ENCODE assay signal across 35 cellular contexts in the genomic region with DNA sequence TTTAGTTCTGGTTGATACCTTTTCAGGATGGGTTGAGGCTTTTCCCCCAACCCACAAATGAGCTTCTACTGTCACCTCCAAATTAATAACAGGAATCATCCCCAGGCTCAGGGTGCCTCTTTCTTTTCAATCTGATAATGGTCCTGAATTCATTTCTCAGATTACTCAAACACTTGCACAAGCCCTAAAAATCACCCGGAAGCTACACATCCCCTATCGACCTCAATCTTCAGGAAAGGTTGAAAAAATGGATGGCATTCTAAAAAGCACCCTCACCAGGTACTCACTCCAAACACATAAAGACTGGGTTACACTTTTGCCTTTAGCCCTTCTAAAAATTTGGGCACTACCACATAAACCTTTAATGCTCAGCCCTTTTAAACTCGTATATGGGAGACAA.
A peak's percentile ranks its signal among the peaks of the same experiment; 100 is the strongest.
DNase-seq lines count a peak whose midpoint lies in the region; FAIRE-seq and TF ChIP-seq lines count a peak whose summit lies in the region.
"Had no signal": no experiment of that assay in that cellular context is flagged by ENCODE, and none has a peak within 500 bp of the region (broad histone marks: within the 10 kb centered on the region; RNA-seq: fewer than 3 reads in every experiment).

No MANE protein-coding gene starts in this region.

- H3K23ac ChIP-seq in trophoblast cell (ENCODE audit: low read length), result no peak overlapping the region

- H3K4me2 ChIP-seq in astrocyte (ENCODE audit: low read length) (no peak overlapping the region), trophoblast cell (ENCODE audit: low read length) (no peak overlapping the region)
- H3K4me2 ChIP-seq: A549, BLaER1 had no signal

- H2AFZ ChIP-seq in astrocyte (ENCODE audit: low read depth, low read length) (no peak overlapping the region), trophoblast cell (ENCODE audit: insufficient read depth, low read length, poor library complexity) (no peak overlapping the region)

- peaks cover 10% of the 10 kb centered on the region for H3K27me3 Mint-ChIP-seq in activated CD4-positive, alpha-beta T cell treated with anti-CD3 and anti-CD28 coated beads, Interleukin-2, amount 10 ng/mL, durations not matched to agents 24 days and 14 days
- H3K27me3 Mint-ChIP-seq in astrocyte (ENCODE audit: low read depth, unreplicated experiment), result no peaks in the 10 kb centered on the region
- H3K27me3 Mint-ChIP-seq: B cell; CD4-positive, alpha-beta memory T cell; CD4-positive, alpha-beta T cell had no signal

- intact Hi-C loops in activated CD4-positive, alpha-beta T cell treated with anti-CD3 and anti-CD28 coated beads, Interleukin-2, amount 10 ng/mL, durations not matched to agents 24 days and 14 days (cut with micrococcal nuclease), result no loop called here

- H3K18ac ChIP-seq in trophoblast cell (ENCODE audit: low read length), result no peak overlapping the region

- H2AK5ac ChIP-seq in trophoblast cell (ENCODE audit: low read length), result no peak overlapping the region

- peak; percentile 39 for DNase-seq in activated CD4-positive, alpha-beta T cell treated with anti-CD3 and anti-CD28 coated beads, Interleukin-2, amount 10 ng/mL, durations not matched to agents 24 days and 14 days
- DNase-seq in activated CD4-positive, alpha-beta T cell treated with anti-CD3 and anti-CD28 coated beads, Interleukin-2, amount 50 U/mL, for 4 hours, result no peak
- DNase-seq in astrocyte (ENCODE audit: low read depth) (no peak), trophoblast cell (peak; percentile 52 to 74), SIG-M5 treated with dmso at 0.1 percent for 504 hours (lab: John Stamatoyannopoulos, UW; ENCODE audit: unreplicated experiment) (no peak)
- DNase-seq in stimulated activated CD4-positive, alpha-beta T cell treated with anti-CD3 and anti-CD28 coated beads, Interleukin-4, amount 100 ng/mL, for 24 hours, result no peak
- DNase-seq: 8988T; ACHN; AML-193; BE2C; C1 segment of cervical spinal cord; Caco-2; Calu3; CD4-positive, alpha-beta memory T cell; CD4-positive, alpha-beta T cell; CD4-positive, CD25-positive, alpha-beta regulatory T cell; CD8-positive, alpha-beta memory T cell; CD8-positive, alpha-beta T cell; COR-L47; DMS 273 treated with DMSO at 0.1 percent for 48 hours; DMS153; DMS53; DMS79; DMS79 treated with DMSO at 0.1 percent for 48 hours; DND-41; EL had no signal

- H2BK120ac ChIP-seq in trophoblast cell (ENCODE audit: insufficient read depth, low read length, poor library complexity), result no peak overlapping the region

- no peak overlapping the region for H4K8ac ChIP-seq in trophoblast cell (ENCODE audit: low read depth, low read length)

- no peak overlapping the region for H2BK12ac ChIP-seq in trophoblast cell (ENCODE audit: low read length)

- no peak overlapping the region for H3K4me3 Mint-ChIP-seq in activated CD4-positive, alpha-beta T cell treated with anti-CD3 and anti-CD28 coated beads, Interleukin-2, amount 10 ng/mL, durations not matched to agents 24 days and 14 days
- H3K4me3 Mint-ChIP-seq in astrocyte (ENCODE audit: unreplicated experiment), result no peak overlapping the region
- H3K4me3 Mint-ChIP-seq: B cell; CD14-positive monocyte; CD4-positive, alpha-beta memory T cell; CD4-positive, alpha-beta T cell; CD4-positive, CD25-positive, alpha-beta regulatory T cell; CD8-positive, alpha-beta memory T cell; CD8-positive, alpha-beta T cell had no signal

- H3K79me2 ChIP-seq in astrocyte (ENCODE audit: insufficient read depth, low read length) (no peaks in the 10 kb centered on the region), trophoblast cell (ENCODE audit: control insufficient read depth, insufficient read depth, low read length, poor library complexity) (no peaks in the 10 kb centered on the region)

- no peaks in the 10 kb centered on the region for H4K20me1 ChIP-seq in astrocyte (ENCODE audit: insufficient read depth, low read length)
- H4K20me1 ChIP-seq: BLaER1; BLaER1 treated with 17β-estradiol and CSF1 and Interleukin-3, amounts not matched to agents 10 nM and 100 nM had no signal

- peaks cover 6% of the 10 kb centered on the region for H3K79me1 ChIP-seq in trophoblast cell (ENCODE audit: low read length)

- H3K9me3 Mint-ChIP-seq in activated CD4-positive, alpha-beta T cell treated with anti-CD3 and anti-CD28 coated beads, Interleukin-2, amount 10 ng/mL, durations not matched to agents 24 days and 14 days, result peaks cover 3% of the 10 kb centered on the region
- peaks cover 13% of the 10 kb centered on the region for H3K9me3 Mint-ChIP-seq in astrocyte (ENCODE audit: unreplicated experiment)
- H3K9me3 Mint-ChIP-seq: CD4-positive, alpha-beta memory T cell; CD4-positive, CD25-positive, alpha-beta regulatory T cell; CD8-positive, alpha-beta memory T cell; CD8-positive, alpha-beta T cell had no signal

- H3K14ac ChIP-seq in trophoblast cell (ENCODE audit: low read length), result no peak overlapping the region

- H4K91ac ChIP-seq in trophoblast cell (ENCODE audit: low read depth, low read length), result no peak overlapping the region

- no peak overlapping the region for H3K27ac ChIP-seq in astrocyte (ENCODE audit: low read depth, low read length)
- H3K27ac ChIP-seq in trophoblast cell (ENCODE audit: low read depth, low read length), result no peak overlapping the region
- H3K27ac ChIP-seq: 22Rv1; BLaER1; BLaER1 treated with 17β-estradiol and CSF1 and Interleukin-3, amounts not matched to agents 10 nM and 100 nM; C4-2B had no signal

- H3K4me1 ChIP-seq in astrocyte (ENCODE audit: insufficient read depth, low read length) (no peaks in the 10 kb centered on the region), trophoblast cell (ENCODE audit: control insufficient read depth in 1 of 2, insufficient read depth in 2 of 2, low read length in 2 of 2) (no peaks in the 10 kb centered on the region)
- H3K4me1 ChIP-seq: BE2C, BLaER1 had no signal

- H3K36me3 Mint-ChIP-seq in activated CD4-positive, alpha-beta T cell treated with anti-CD3 and anti-CD28 coated beads, Interleukin-2, amount 10 ng/mL, durations not matched to agents 24 days and 14 days (ENCODE audit: low read depth), result peaks cover 2% of the 10 kb centered on the region
- peaks cover 6% of the 10 kb centered on the region for H3K36me3 Mint-ChIP-seq in astrocyte (ENCODE audit: low read depth, unreplicated experiment)
- H3K36me3 Mint-ChIP-seq: CD8-positive, alpha-beta T cell had no signal

- no peak for TF ChIP-seq CTCF in astrocyte (IDR thresholded peaks at IDR 0.05; ENCODE audit: insufficient read depth, low read depth, low read length)

- no peak overlapping the region for H4K12ac ChIP-seq in trophoblast cell (ENCODE audit: low read depth, low read length)

- FAIRE-seq in astrocyte (lab: Jason Lieb, UNC), result peak; percentile 32
- FAIRE-seq: A204.1, A549, D721Med had no signal

- H3K9me3 ChIP-seq in astrocyte (ENCODE audit: insufficient read depth, low read depth, low read length) (peaks cover 16% of the 10 kb centered on the region), trophoblast cell (ENCODE audit: insufficient read depth, low read depth, low read length) (peaks cover 2% of the 10 kb centered on the region)
- H3K9me3 ChIP-seq: A549, BE2C, BLaER1 had no signal

- H3K9ac ChIP-seq in astrocyte (ENCODE audit: low read length), result no peak overlapping the region
- H3K9ac ChIP-seq in trophoblast cell (ENCODE audit: low read length), result no peak overlapping the region
- H3K9ac ChIP-seq: BLaER1; BLaER1 treated with 17β-estradiol and CSF1 and Interleukin-3, amounts not matched to agents 10 nM and 100 nM had no signal

- H3K4me1 Mint-ChIP-seq in activated CD4-positive, alpha-beta T cell treated with anti-CD3 and anti-CD28 coated beads, Interleukin-2, amount 10 ng/mL, durations not matched to agents 24 days and 14 days, result peaks cover 5% of the 10 kb centered on the region
- peaks cover 14% of the 10 kb centered on the region for H3K4me1 Mint-ChIP-seq in astrocyte (ENCODE audit: low read depth, unreplicated experiment)

- no CpG with 5 or more reads among the region's 3 CpGs for WGBS in trophoblast cell (ENCODE audit: extremely low coverage, insufficient coverage, insufficient read length)

- H3K4me3 ChIP-seq in astrocyte (ENCODE audit: insufficient read depth, low read depth, low read length), result no peak overlapping the region
- H3K4me3 ChIP-seq in trophoblast cell (ENCODE audit: low read depth, low read length), result no peak overlapping the region
- H3K4me3 ChIP-seq: A549; BLaER1; BLaER1 treated with 17β-estradiol and CSF1 and Interleukin-3, amounts not matched to agents 10 nM and 100 nM had no signal

- H3K36me3 ChIP-seq in astrocyte (ENCODE audit: insufficient read depth, low read length), result no peaks in the 10 kb centered on the region
- H3K36me3 ChIP-seq in trophoblast cell (ENCODE audit: control insufficient read depth in 1 of 2, insufficient read depth in 2 of 2, low read length in 2 of 2), result peaks cover 0 to 4% of the 10 kb centered on the region in 2 experiments
- H3K36me3 ChIP-seq: BE2C; BLaER1; BLaER1 treated with 17β-estradiol and CSF1 and Interleukin-3, amounts not matched to agents 10 nM and 100 nM had no signal

- H2BK5ac ChIP-seq in trophoblast cell (ENCODE audit: low read depth, low read length, poor library complexity), result no peak overlapping the region

- H3K27me3 ChIP-seq in astrocyte (ENCODE audit: insufficient read depth, low read length), result peaks cover 11% of the 10 kb centered on the region
- no peaks in the 10 kb centered on the region for H3K27me3 ChIP-seq in trophoblast cell (ENCODE audit: insufficient read depth, low read length)
- H3K27me3 ChIP-seq: BE2C; BLaER1; BLaER1 treated with 17β-estradiol and CSF1 and Interleukin-3, amounts not matched to agents 10 nM and 100 nM had no signal

- no peak overlapping the region for H3K4ac ChIP-seq in trophoblast cell (ENCODE audit: low read depth, low read length)

- no peak overlapping the region for H3K27ac Mint-ChIP-seq in activated CD4-positive, alpha-beta T cell treated with anti-CD3 and anti-CD28 coated beads, Interleukin-2, amount 10 ng/mL, durations not matched to agents 24 days and 14 days
- no peak overlapping the region for H3K27ac Mint-ChIP-seq in astrocyte (ENCODE audit: unreplicated experiment)
- H3K27ac Mint-ChIP-seq: B cell; CD14-positive monocyte; CD4-positive, alpha-beta memory T cell; CD4-positive, alpha-beta T cell; CD4-positive, CD25-positive, alpha-beta regulatory T cell; CD8-positive, alpha-beta memory T cell; CD8-positive, alpha-beta T cell had no signal

Comparison
In these comparisons a context has a peak if more than half of its experiments do, and no peak if none do; other contexts are left out.
1. DNase-seq: peak in activated CD4-positive, alpha-beta T cell treated with anti-CD3 and anti-CD28 coated beads, Interleukin-2, amount 10 ng/mL, durations not matched to agents 24 days and 14 days (single experiment) and trophoblast cell (2 of 2); none in activated CD4-positive, alpha-beta T cell treated with anti-CD3 and anti-CD28 coated beads, Interleukin-2, amount 50 U/mL, for 4 hours (0 of 2), astrocyte (single experiment), SIG-M5 treated with dmso at 0.1 percent for 504 hours (single experiment) and stimulated activated CD4-positive, alpha-beta T cell treated with anti-CD3 and anti-CD28 coated beads, Interleukin-4, amount 100 ng/mL, for 24 hours (single experiment).